In genomic region chr2:87548875-87549536, GRCh38 we compare ENCODE assay signal across 7 cellular contexts.
DNase-seq lines count a peak whose midpoint lies in the region; ATAC-seq and TF ChIP-seq lines count a peak whose summit lies in the region.
"Not testable (repeated sequence)": the region's sequence is repeated elsewhere in the genome, so short reads cannot be mapped to it uniquely, and the experiment has no call there.

No MANE protein-coding gene starts in this region.

- not testable (repeated sequence) for H3K4ac ChIP-seq in IMR-90 (ENCODE audit: low read depth, low read length)

- DNase-seq in IMR-90; T-helper 17 cell; activated CD8-positive, alpha-beta T cell treated with anti-CD3 and anti-CD28 coated beads for 36 hours; activated T-helper 2 cell treated with anti-CD3 and anti-CD28 coated beads, Interferon-gamma antibody, Interleukin-2, Interleukin-4, amounts not matched to agents 10 μg/mL and 5 μg/mL and 100 μg/mL, durations not matched to agents 14 hours and 24 hours and 36 hours (ENCODE audit: low spot score); activated naive CD8-positive, alpha-beta T cell treated with anti-CD3 and anti-CD28 coated beads, Interleukin-2, amount 50 U/mL, for 24 hours; foreskin keratinocyte: not testable (repeated sequence)

- H3K27ac Mint-ChIP-seq in T-helper 17 cell: peak overlapping the region; percentile 56
- peak overlapping the region; percentile 94 for H3K27ac Mint-ChIP-seq in activated CD8-positive, alpha-beta T cell treated with anti-CD3 and anti-CD28 coated beads for 36 hours
- H3K27ac Mint-ChIP-seq in activated T-helper 2 cell treated with anti-CD3 and anti-CD28 coated beads, Interferon-gamma antibody, Interleukin-2, Interleukin-4, amounts not matched to agents 10 μg/mL and 5 μg/mL and 100 μg/mL, durations not matched to agents 14 hours and 24 hours and 36 hours: peak overlapping the region; percentile 93
- peak overlapping the region; percentile 94 for H3K27ac Mint-ChIP-seq in activated naive CD8-positive, alpha-beta T cell treated with anti-CD3 and anti-CD28 coated beads, Interleukin-2, amount 50 U/mL, for 24 hours
- peak overlapping the region; percentile 53 for H3K27ac Mint-ChIP-seq in stimulated activated memory B cell treated with anti-CD40 and anti-IgM and Interleukin-4, amounts not matched to agents 10 μg/mL and 1 μg/mL and 100 μg/mL, for 72 hours

- H3K4me1 ChIP-seq in IMR-90 (ENCODE audit: control insufficient read depth, insufficient read depth, low read length); foreskin keratinocyte: not testable (repeated sequence)

- not testable (repeated sequence) for H2BK120ac ChIP-seq in IMR-90 (ENCODE audit: low read depth, low read length)

- not testable (repeated sequence) for TF ChIP-seq CTCF in IMR-90 (conservative IDR thresholded peaks at IDR 0.05; ENCODE audit: low read depth, low read length); activated CD8-positive, alpha-beta T cell treated with anti-CD3 and anti-CD28 coated beads for 36 hours (IDR thresholded peaks at IDR 0.05); foreskin keratinocyte (conservative IDR thresholded peaks at IDR 0.05)

- not testable (repeated sequence) for H2AFZ ChIP-seq in IMR-90 (replicated peaks; ENCODE audit: low read length, poor library complexity)

- POLR2A ChIA-PET in IMR-90 (lab: Charles Lee; ENCODE audit: unreplicated experiment); activated CD8-positive, alpha-beta T cell treated with anti-CD3 and anti-CD28 coated beads for 36 hours (lab: Charles Lee): not testable (repeated sequence)

- H3K56ac ChIP-seq in IMR-90 (ENCODE audit: extremely low read depth, insufficient read depth, low read length): not testable (repeated sequence)

- H2BK15ac ChIP-seq in IMR-90 (ENCODE audit: low read depth, low read length): not testable (repeated sequence)

- intact Hi-C loops in IMR-90 (cut with micrococcal nuclease); activated CD8-positive, alpha-beta T cell treated with anti-CD3 and anti-CD28 coated beads for 36 hours (cut with micrococcal nuclease); activated T-helper 2 cell treated with anti-CD3 and anti-CD28 coated beads, Interferon-gamma antibody, Interleukin-2, Interleukin-4, amounts not matched to agents 10 μg/mL and 5 μg/mL and 100 μg/mL, durations not matched to agents 14 hours and 24 hours and 36 hours (cut with micrococcal nuclease): not testable (repeated sequence)

- ATAC-seq in IMR-90 (ENCODE audit: low read depth): peak; percentile 40
- peak; percentile 27 for ATAC-seq in T-helper 17 cell
- peak; percentile 81 for ATAC-seq in activated CD8-positive, alpha-beta T cell treated with anti-CD3 and anti-CD28 coated beads for 36 hours
- peak; percentile 73 for ATAC-seq in activated naive CD8-positive, alpha-beta T cell treated with anti-CD3 and anti-CD28 coated beads, Interleukin-2, amount 50 U/mL, for 24 hours
- ATAC-seq in foreskin keratinocyte: peak; percentile 93
- ATAC-seq in stimulated activated memory B cell treated with anti-CD40 and anti-IgM and Interleukin-4, amounts not matched to agents 10 μg/mL and 1 μg/mL and 100 μg/mL, for 72 hours: peak; percentile 92

- CTCF ChIA-PET in IMR-90 (lab: Yijun Ruan, JAX); activated CD8-positive, alpha-beta T cell treated with anti-CD3 and anti-CD28 coated beads for 36 hours (lab: Charles Lee): not testable (repeated sequence)

- not testable (repeated sequence) for H3K27me3 Mint-ChIP-seq in T-helper 17 cell; activated CD8-positive, alpha-beta T cell treated with anti-CD3 and anti-CD28 coated beads for 36 hours; activated T-helper 2 cell treated with anti-CD3 and anti-CD28 coated beads, Interferon-gamma antibody, Interleukin-2, Interleukin-4, amounts not matched to agents 10 μg/mL and 5 μg/mL and 100 μg/mL, durations not matched to agents 14 hours and 24 hours and 36 hours (ENCODE audit: low read depth); activated naive CD8-positive, alpha-beta T cell treated with anti-CD3 and anti-CD28 coated beads, Interleukin-2, amount 50 U/mL, for 24 hours; stimulated activated memory B cell treated with anti-CD40 and anti-IgM and Interleukin-4, amounts not matched to agents 10 μg/mL and 1 μg/mL and 100 μg/mL, for 72 hours

- not testable (repeated sequence) for H2AK5ac ChIP-seq in IMR-90 (ENCODE audit: low read depth, low read length)

- dilution Hi-C loops in IMR-90 (cut with HindIII; ENCODE audit: low sequenced_read_pairs, unreplicated experiment): not testable (repeated sequence)

- H3K9ac ChIP-seq in IMR-90 (ENCODE audit: low read depth, low read length): not testable (repeated sequence)

- TF ChIP-seq POLR2A in IMR-90 (IDR thresholded peaks at IDR 0.05; ENCODE audit: low read depth, low read length): not testable (repeated sequence)

- not testable (repeated sequence) for H3K4me1 Mint-ChIP-seq in T-helper 17 cell; stimulated activated memory B cell treated with anti-CD40 and anti-IgM and Interleukin-4, amounts not matched to agents 10 μg/mL and 1 μg/mL and 100 μg/mL, for 72 hours
- H3K4me1 Mint-ChIP-seq in activated CD8-positive, alpha-beta T cell treated with anti-CD3 and anti-CD28 coated beads for 36 hours (ENCODE audit: low read depth): peaks cover 14% of the 10 kb centered on the region
- H3K4me1 Mint-ChIP-seq in activated T-helper 2 cell treated with anti-CD3 and anti-CD28 coated beads, Interferon-gamma antibody, Interleukin-2, Interleukin-4, amounts not matched to agents 10 μg/mL and 5 μg/mL and 100 μg/mL, durations not matched to agents 14 hours and 24 hours and 36 hours (ENCODE audit: low read depth): peaks cover 13% of the 10 kb centered on the region
- peaks cover 26% of the 10 kb centered on the region for H3K4me1 Mint-ChIP-seq in activated naive CD8-positive, alpha-beta T cell treated with anti-CD3 and anti-CD28 coated beads, Interleukin-2, amount 50 U/mL, for 24 hours

- WGBS in IMR-90 (ENCODE audit: extremely low coverage in 2 of 2, insufficient read length in 1 of 2), 2 experiments: no CpG with 5 or more reads among the region's 6 CpGs

- not testable (repeated sequence) for BruUV-seq in IMR-90 (replicated peaks; lab: Mats Ljungman, UMichigan)

- not testable (repeated sequence) for H2AK9ac ChIP-seq in IMR-90 (replicated peaks; ENCODE audit: low read depth, low read length, poor library complexity)

- H3K27ac ChIP-seq in IMR-90 (ENCODE audit: insufficient read depth, low read length); foreskin keratinocyte: not testable (repeated sequence)

- not testable (repeated sequence) for H3K9me3 Mint-ChIP-seq in activated CD8-positive, alpha-beta T cell treated with anti-CD3 and anti-CD28 coated beads for 36 hours; activated T-helper 2 cell treated with anti-CD3 and anti-CD28 coated beads, Interferon-gamma antibody, Interleukin-2, Interleukin-4, amounts not matched to agents 10 μg/mL and 5 μg/mL and 100 μg/mL, durations not matched to agents 14 hours and 24 hours and 36 hours; activated naive CD8-positive, alpha-beta T cell treated with anti-CD3 and anti-CD28 coated beads, Interleukin-2, amount 50 U/mL, for 24 hours; stimulated activated memory B cell treated with anti-CD40 and anti-IgM and Interleukin-4, amounts not matched to agents 10 μg/mL and 1 μg/mL and 100 μg/mL, for 72 hours

- not testable (repeated sequence) for H2BK20ac ChIP-seq in IMR-90 (ENCODE audit: low read depth, low read length)

- not testable (repeated sequence) for H3K4me3 Mint-ChIP-seq in T-helper 17 cell; stimulated activated memory B cell treated with anti-CD40 and anti-IgM and Interleukin-4, amounts not matched to agents 10 μg/mL and 1 μg/mL and 100 μg/mL, for 72 hours
- H3K4me3 Mint-ChIP-seq in activated CD8-positive, alpha-beta T cell treated with anti-CD3 and anti-CD28 coated beads for 36 hours: peak overlapping the region; percentile 46
- H3K4me3 Mint-ChIP-seq in activated T-helper 2 cell treated with anti-CD3 and anti-CD28 coated beads, Interferon-gamma antibody, Interleukin-2, Interleukin-4, amounts not matched to agents 10 μg/mL and 5 μg/mL and 100 μg/mL, durations not matched to agents 14 hours and 24 hours and 36 hours (ENCODE audit: low read depth): peak overlapping the region; percentile 43
- peak overlapping the region; percentile 55 for H3K4me3 Mint-ChIP-seq in activated naive CD8-positive, alpha-beta T cell treated with anti-CD3 and anti-CD28 coated beads, Interleukin-2, amount 50 U/mL, for 24 hours

- not testable (repeated sequence) for H3K4me3 ChIP-seq in IMR-90 (ENCODE audit: insufficient read depth, low read depth, low read length)

- H4K20me1 ChIP-seq in IMR-90 (ENCODE audit: insufficient read depth, low read length): not testable (repeated sequence)

- H4K8ac ChIP-seq in IMR-90 (ENCODE audit: low read depth in 2 of 2, low read length in 2 of 2): not testable (repeated sequence)

- H4K91ac ChIP-seq in IMR-90 (ENCODE audit: insufficient read depth, low read depth, low read length): not testable (repeated sequence)

- not testable (repeated sequence) for H3K18ac ChIP-seq in IMR-90 (ENCODE audit: low read depth, low read length)

- H3K23ac ChIP-seq in IMR-90 (ENCODE audit: low read depth, low read length): not testable (repeated sequence)

- H3K4me2 ChIP-seq in IMR-90 (ENCODE audit: low read depth, low read length): not testable (repeated sequence)

- not testable (repeated sequence) for H3K36me3 Mint-ChIP-seq in T-helper 17 cell (ENCODE audit: low read depth); activated CD8-positive, alpha-beta T cell treated with anti-CD3 and anti-CD28 coated beads for 36 hours (ENCODE audit: low read depth); activated T-helper 2 cell treated with anti-CD3 and anti-CD28 coated beads, Interferon-gamma antibody, Interleukin-2, Interleukin-4, amounts not matched to agents 10 μg/mL and 5 μg/mL and 100 μg/mL, durations not matched to agents 14 hours and 24 hours and 36 hours (ENCODE audit: low read depth); activated naive CD8-positive, alpha-beta T cell treated with anti-CD3 and anti-CD28 coated beads, Interleukin-2, amount 50 U/mL, for 24 hours (ENCODE audit: low read depth); stimulated activated memory B cell treated with anti-CD40 and anti-IgM and Interleukin-4, amounts not matched to agents 10 μg/mL and 1 μg/mL and 100 μg/mL, for 72 hours

- H2BK5ac ChIP-seq in IMR-90 (ENCODE audit: low read depth, low read length, poor library complexity, severe bottlenecking): not testable (repeated sequence)

- H3K9me3 ChIP-seq in IMR-90 (ENCODE audit: control insufficient read depth, insufficient read depth, low read length); T-helper 17 cell (ENCODE audit: control insufficient read depth, low read length, poor library complexity, severe bottlenecking): not testable (repeated sequence)

- not testable (repeated sequence) for H3K36me3 ChIP-seq in IMR-90 (ENCODE audit: control insufficient read depth, insufficient read depth, low read length)

- in situ Hi-C loops in IMR-90 (cut with MboI; ENCODE audit: low sequenced_read_pairs): not testable (repeated sequence)

- not testable (repeated sequence) for H3K79me1 ChIP-seq in IMR-90 (ENCODE audit: low read depth in 1 of 2, low read length in 2 of 2)

- H3K27me3 ChIP-seq in IMR-90 (ENCODE audit: control insufficient read depth, insufficient read depth, low read length); foreskin keratinocyte: not testable (repeated sequence)

- H3K9me1 ChIP-seq in IMR-90 (ENCODE audit: insufficient read depth, low read length): not testable (repeated sequence)

- TF ChIP-seq RAD21 in IMR-90 (IDR thresholded peaks at IDR 0.05; ENCODE audit: low read length): not testable (repeated sequence)

- not testable (repeated sequence) for H4K5ac ChIP-seq in IMR-90 (ENCODE audit: low read depth, low read length)

- H3K14ac ChIP-seq in IMR-90 (replicated peaks; ENCODE audit: low read depth, low read length): not testable (repeated sequence)

Comparison
In these comparisons a context has a peak if more than half of its experiments do, and no peak if none do; other contexts are left out.
1. ATAC-seq: peak in every context shown above with its lines; median percentile 93 in foreskin keratinocyte; 92 in stimulated activated memory B cell treated with anti-CD40 and anti-IgM and Interleukin-4, amounts not matched to agents 10 μg/mL and 1 μg/mL and 100 μg/mL, for 72 hours; 81 in activated CD8-positive, alpha-beta T cell treated with anti-CD3 and anti-CD28 coated beads for 36 hours; 73 in activated naive CD8-positive, alpha-beta T cell treated with anti-CD3 and anti-CD28 coated beads, Interleukin-2, amount 50 U/mL, for 24 hours; 40 in IMR-90; 27 in T-helper 17 cell.